2 cellular contexts compared by ENCODE assay signal in the genomic region with DNA sequence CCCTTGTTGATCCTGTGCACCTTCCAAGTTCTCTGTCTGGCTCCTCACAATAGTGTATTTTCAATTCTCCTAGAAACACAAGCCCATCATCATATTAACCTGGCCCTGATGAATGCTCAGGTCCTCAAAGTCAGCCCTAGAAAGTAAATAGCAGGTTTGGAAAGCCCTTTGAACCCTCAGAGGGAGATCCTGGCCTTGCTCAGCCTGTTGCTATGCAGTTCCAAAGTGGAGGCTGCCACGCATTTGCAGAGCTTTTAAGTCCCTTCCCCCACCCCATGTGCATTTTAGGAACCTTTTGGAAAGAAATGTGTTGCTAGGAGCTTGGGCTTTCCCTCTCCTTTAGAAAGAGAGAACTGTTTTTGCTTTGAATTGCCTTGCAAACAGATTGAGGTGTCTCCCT.
TF ChIP-seq lines count a peak whose summit lies in the region.

No MANE protein-coding gene starts in this region.

TF ChIP-seq in liver, 16 proteins besides CTCF, POLR2A, EP300 and RAD21 (continued from another document):
- TF ChIP-seq FOXA2 (IDR thresholded peaks at IDR 0.05) (peak; percentile 14), NR2F2 (IDR thresholded peaks at IDR 0.05) (no peak)

TF ChIP-seq in HepG2, 621 proteins besides CTCF, POLR2A, EP300 and RAD21:
- TF ChIP-seq NFAT5 (CRISPR knock-in tag; IDR thresholded peaks at IDR 0.05) (no peak), ZNF101 (CRISPR knock-in tag; IDR thresholded peaks at IDR 0.05; ENCODE audit: borderline replicate concordance, low read depth) (no peak), ZNF761 (CRISPR knock-in tag; conservative IDR thresholded peaks at IDR 0.05) (no peak), SNRNP70 (IDR thresholded peaks at IDR 0.05; ENCODE audit: low read depth, low read length) (no peak)
TF ChIP-seq in HepG2: peak in this region for 0.
